In the genomic region with DNA sequence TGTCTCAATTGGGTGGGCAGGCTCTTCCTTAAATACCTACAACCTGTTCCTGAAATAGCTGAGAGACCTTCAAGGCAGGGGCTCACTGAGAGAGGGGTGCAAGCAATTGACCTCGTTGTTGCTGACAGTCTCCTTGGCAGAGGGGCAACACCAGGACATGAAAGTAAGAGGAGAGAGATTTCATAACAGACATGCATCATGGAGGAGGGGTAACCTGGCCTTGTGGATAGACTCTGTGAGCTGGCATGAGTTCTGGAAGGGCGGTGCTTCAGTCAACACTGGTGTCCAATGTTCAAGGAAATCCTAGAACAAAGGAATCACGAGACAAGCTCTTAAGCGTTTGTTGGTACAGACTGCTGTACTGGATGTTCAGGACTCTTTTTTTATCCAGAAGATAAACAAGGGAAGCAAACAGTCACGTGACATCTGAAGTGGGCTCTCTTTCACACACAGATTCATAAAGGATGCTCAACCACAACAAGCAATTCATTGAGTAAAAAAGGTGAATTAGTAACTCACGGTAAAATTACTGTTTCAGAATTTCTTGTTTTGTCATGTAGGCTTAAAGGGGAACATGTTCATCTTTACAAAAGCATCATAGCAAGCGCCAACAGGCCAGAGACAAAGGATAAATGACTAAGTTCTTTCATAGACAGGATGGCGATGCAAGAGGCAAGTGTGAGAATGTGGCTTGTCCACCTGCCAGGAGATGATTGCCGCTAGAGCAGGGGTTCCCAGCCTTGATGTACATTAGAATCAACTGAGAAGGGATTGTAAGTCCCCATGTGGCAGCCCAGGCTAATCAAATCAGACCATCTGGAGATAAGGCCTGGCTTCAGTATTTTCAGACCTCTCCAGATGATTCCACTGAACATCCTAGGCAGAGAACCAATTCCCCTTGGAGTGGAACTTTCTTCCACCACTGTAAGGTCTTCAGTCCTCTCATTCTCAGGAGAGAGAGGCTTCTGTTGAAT, we compare ENCODE assay signal across 1 cellular context.
TF ChIP-seq lines count a peak whose summit lies in the region.

No MANE protein-coding gene starts in this region.

TF ChIP-seq in HepG2, 621 proteins besides CTCF, POLR2A, EP300 and RAD21 (continued from another document and continues in another):
- TF ChIP-seq HIVEP1 (CRISPR knock-in tag; IDR thresholded peaks at IDR 0.05) (peak; percentile 55; the same call in 1 of the 2 replicates), ZNF343 (CRISPR knock-in tag; IDR thresholded peaks at IDR 0.05) (peak; percentile 86; the same call in 1 of the 2 replicates), ZMAT3 (CRISPR knock-in tag; conservative IDR thresholded peaks at IDR 0.05) (no peak), GATAD1 (CRISPR knock-in tag; IDR thresholded peaks at IDR 0.05) (peak; percentile 57; the same call in 1 of the 2 replicates), RFX3 (CRISPR knock-in tag; IDR thresholded peaks at IDR 0.05) (no peak), SATB2 (CRISPR knock-in tag; IDR thresholded peaks at IDR 0.05) (0 out of 2 replicates have a peak, but pooled peaks have one; percentile 22), ELF1 (CRISPR knock-in tag; IDR thresholded peaks at IDR 0.05) (peak; percentile 36), ZNF234 (CRISPR knock-in tag; conservative IDR thresholded peaks at IDR 0.05) (no peak), ZFP37 (CRISPR knock-in tag; IDR thresholded peaks at IDR 0.05; ENCODE audit: borderline replicate concordance) (no peak), ONECUT2 (CRISPR knock-in tag; IDR thresholded peaks at IDR 0.05) (no peak), MAFK (conservative IDR thresholded peaks at IDR 0.05 in 1 of 2, IDR thresholded peaks at IDR 0.05 in 1 of 2; ENCODE audit: low read length in 2 of 2) (no peak), NFIB (CRISPR knock-in tag; IDR thresholded peaks at IDR 0.05; ENCODE audit: borderline replicate concordance) (no peak), SRF (IDR thresholded peaks at IDR 0.05; ENCODE audit: low read depth, low read length) (no peak), SNAI1 (CRISPR knock-in tag; IDR thresholded peaks at IDR 0.05; ENCODE audit: borderline replicate concordance) (peak; percentile 59; the same call in 1 of the 2 replicates), ADNP (CRISPR knock-in tag; IDR thresholded peaks at IDR 0.05) (no peak), ZNF337 (CRISPR knock-in tag; IDR thresholded peaks at IDR 0.05; ENCODE audit: borderline replicate concordance, low read depth) (no peak), ZBTB38 (CRISPR knock-in tag; IDR thresholded peaks at IDR 0.05) (no peak), ZNF644 (CRISPR knock-in tag; IDR thresholded peaks at IDR 0.05; ENCODE audit: low read depth) (peak; percentile 80), TBL1XR1 (IDR thresholded peaks at IDR 0.05; ENCODE audit: borderline replicate concordance, low read length, partially characterized antibody) (peak; percentile 92), NFATC3 (CRISPR knock-in tag; IDR thresholded peaks at IDR 0.05) (no peak), ZNF251 (CRISPR knock-in tag; IDR thresholded peaks at IDR 0.05) (no peak), ZNF878 (CRISPR knock-in tag; IDR thresholded peaks at IDR 0.05) (no peak), ZNF33A (CRISPR knock-in tag; IDR thresholded peaks at IDR 0.05; ENCODE audit: borderline replicate concordance) (no peak), ZFP90 (CRISPR knock-in tag; IDR thresholded peaks at IDR 0.05; ENCODE audit: borderline replicate concordance) (no peak), PAF1 (CRISPR knock-in tag; IDR thresholded peaks at IDR 0.05) (no peak), NFYB (CRISPR knock-in tag; IDR thresholded peaks at IDR 0.05) (no peak), ZNF749 (CRISPR knock-in tag; IDR thresholded peaks at IDR 0.05; ENCODE audit: borderline replicate concordance) (peak; percentile 85; the same call in 1 of the 2 replicates), ZNF430 (CRISPR knock-in tag; IDR thresholded peaks at IDR 0.05) (0 out of 2 replicates have a peak, but pooled peaks have one; percentile 62), MAZ (IDR thresholded peaks at IDR 0.05; ENCODE audit: borderline replicate concordance, low read depth, low read length) (0 out of 2 replicates have a peak, but pooled peaks have one; percentile 22), MAZ (CRISPR knock-in tag; IDR thresholded peaks at IDR 0.05; ENCODE audit: low read depth) (no peak), ZBTB1 (CRISPR knock-in tag; IDR thresholded peaks at IDR 0.05; ENCODE audit: borderline replicate concordance) (no peak), ZNF713 (CRISPR knock-in tag; IDR thresholded peaks at IDR 0.05) (no peak), SNAPC2 (CRISPR knock-in tag; IDR thresholded peaks at IDR 0.05) (peak; percentile 74; the same call in 1 of the 2 replicates)
- TF ChIP-seq, protein P1, sequence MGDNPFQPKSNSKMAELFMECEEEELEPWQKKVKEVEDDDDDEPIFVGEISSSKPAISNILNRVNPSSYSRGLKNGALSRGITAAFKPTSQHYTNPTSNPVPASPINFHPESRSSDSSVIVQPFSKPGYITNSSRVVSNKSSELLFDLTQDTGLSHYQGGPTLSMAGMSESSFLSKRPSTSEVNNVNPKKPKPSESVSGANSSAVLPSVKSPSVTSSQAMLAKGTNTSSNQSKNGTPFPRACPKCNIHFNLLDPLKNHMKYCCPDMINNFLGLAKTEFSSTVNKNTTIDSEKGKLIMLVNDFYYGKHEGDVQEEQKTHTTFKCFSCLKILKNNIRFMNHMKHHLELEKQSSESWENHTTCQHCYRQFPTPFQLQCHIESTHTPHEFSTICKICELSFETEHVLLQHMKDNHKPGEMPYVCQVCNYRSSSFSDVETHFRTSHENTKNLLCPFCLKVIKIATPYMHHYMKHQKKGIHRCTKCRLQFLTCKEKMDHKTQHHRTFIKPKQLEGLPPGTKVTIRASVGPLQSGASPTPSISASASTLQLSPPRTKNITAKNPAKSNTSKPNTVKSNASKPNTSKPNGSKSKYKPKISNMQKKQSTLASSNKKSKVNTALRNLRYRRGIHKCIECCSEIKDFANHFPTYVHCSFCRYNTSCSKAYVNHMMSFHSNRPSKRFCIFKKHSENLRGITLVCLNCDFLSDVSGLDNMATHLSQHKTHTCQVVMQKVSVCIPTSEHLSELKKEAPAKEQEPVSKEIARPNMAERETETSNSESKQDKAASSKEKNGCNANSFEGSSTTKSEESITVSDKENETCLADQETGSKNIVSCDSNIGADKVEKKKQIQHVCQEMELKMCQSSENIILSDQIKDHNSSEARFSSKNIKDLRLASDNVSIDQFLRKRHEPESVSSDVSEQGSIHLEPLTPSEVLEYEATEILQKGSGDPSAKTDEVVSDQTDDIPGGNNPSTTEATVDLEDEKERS (CRISPR knock-in tag; IDR thresholded peaks at IDR 0.05) = peak; percentile 40; the same call in 1 of the 2 replicates
- TF ChIP-seq, protein P2, sequence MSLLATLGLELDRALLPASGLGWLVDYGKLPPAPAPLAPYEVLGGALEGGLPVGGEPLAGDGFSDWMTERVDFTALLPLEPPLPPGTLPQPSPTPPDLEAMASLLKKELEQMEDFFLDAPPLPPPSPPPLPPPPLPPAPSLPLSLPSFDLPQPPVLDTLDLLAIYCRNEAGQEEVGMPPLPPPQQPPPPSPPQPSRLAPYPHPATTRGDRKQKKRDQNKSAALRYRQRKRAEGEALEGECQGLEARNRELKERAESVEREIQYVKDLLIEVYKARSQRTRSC (CRISPR knock-in tag; IDR thresholded peaks at IDR 0.05; ENCODE audit: low read depth) = no peak
- TF ChIP-seq, protein P3, sequence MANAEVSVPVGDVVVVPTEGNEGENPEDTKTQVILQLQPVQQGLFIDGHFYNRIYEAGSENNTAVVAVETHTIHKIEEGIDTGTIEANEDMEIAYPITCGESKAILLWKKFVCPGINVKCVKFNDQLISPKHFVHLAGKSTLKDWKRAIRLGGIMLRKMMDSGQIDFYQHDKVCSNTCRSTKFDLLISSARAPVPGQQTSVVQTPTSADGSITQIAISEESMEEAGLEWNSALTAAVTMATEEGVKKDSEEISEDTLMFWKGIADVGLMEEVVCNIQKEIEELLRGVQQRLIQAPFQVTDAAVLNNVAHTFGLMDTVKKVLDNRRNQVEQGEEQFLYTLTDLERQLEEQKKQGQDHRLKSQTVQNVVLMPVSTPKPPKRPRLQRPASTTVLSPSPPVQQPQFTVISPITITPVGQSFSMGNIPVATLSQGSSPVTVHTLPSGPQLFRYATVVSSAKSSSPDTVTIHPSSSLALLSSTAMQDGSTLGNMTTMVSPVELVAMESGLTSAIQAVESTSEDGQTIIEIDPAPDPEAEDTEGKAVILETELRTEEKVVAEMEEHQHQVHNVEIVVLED (CRISPR knock-in tag; IDR thresholded peaks at IDR 0.05; ENCODE audit: borderline replicate concordance) = peak; percentile 44; the same call in 1 of the 2 replicates
- TF ChIP-seq, protein P4, sequence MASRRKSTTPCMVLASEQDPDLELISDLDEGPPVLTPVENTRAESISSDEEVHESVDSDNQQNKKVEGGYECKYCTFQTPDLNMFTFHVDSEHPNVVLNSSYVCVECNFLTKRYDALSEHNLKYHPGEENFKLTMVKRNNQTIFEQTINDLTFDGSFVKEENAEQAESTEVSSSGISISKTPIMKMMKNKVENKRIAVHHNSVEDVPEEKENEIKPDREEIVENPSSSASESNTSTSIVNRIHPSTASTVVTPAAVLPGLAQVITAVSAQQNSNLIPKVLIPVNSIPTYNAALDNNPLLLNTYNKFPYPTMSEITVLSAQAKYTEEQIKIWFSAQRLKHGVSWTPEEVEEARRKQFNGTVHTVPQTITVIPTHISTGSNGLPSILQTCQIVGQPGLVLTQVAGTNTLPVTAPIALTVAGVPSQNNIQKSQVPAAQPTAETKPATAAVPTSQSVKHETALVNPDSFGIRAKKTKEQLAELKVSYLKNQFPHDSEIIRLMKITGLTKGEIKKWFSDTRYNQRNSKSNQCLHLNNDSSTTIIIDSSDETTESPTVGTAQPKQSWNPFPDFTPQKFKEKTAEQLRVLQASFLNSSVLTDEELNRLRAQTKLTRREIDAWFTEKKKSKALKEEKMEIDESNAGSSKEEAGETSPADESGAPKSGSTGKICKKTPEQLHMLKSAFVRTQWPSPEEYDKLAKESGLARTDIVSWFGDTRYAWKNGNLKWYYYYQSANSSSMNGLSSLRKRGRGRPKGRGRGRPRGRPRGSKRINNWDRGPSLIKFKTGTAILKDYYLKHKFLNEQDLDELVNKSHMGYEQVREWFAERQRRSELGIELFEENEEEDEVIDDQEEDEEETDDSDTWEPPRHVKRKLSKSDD (CRISPR knock-in tag; IDR thresholded peaks at IDR 0.05; ENCODE audit: low read depth) = peak; percentile 90
- TF ChIP-seq, protein P5, sequence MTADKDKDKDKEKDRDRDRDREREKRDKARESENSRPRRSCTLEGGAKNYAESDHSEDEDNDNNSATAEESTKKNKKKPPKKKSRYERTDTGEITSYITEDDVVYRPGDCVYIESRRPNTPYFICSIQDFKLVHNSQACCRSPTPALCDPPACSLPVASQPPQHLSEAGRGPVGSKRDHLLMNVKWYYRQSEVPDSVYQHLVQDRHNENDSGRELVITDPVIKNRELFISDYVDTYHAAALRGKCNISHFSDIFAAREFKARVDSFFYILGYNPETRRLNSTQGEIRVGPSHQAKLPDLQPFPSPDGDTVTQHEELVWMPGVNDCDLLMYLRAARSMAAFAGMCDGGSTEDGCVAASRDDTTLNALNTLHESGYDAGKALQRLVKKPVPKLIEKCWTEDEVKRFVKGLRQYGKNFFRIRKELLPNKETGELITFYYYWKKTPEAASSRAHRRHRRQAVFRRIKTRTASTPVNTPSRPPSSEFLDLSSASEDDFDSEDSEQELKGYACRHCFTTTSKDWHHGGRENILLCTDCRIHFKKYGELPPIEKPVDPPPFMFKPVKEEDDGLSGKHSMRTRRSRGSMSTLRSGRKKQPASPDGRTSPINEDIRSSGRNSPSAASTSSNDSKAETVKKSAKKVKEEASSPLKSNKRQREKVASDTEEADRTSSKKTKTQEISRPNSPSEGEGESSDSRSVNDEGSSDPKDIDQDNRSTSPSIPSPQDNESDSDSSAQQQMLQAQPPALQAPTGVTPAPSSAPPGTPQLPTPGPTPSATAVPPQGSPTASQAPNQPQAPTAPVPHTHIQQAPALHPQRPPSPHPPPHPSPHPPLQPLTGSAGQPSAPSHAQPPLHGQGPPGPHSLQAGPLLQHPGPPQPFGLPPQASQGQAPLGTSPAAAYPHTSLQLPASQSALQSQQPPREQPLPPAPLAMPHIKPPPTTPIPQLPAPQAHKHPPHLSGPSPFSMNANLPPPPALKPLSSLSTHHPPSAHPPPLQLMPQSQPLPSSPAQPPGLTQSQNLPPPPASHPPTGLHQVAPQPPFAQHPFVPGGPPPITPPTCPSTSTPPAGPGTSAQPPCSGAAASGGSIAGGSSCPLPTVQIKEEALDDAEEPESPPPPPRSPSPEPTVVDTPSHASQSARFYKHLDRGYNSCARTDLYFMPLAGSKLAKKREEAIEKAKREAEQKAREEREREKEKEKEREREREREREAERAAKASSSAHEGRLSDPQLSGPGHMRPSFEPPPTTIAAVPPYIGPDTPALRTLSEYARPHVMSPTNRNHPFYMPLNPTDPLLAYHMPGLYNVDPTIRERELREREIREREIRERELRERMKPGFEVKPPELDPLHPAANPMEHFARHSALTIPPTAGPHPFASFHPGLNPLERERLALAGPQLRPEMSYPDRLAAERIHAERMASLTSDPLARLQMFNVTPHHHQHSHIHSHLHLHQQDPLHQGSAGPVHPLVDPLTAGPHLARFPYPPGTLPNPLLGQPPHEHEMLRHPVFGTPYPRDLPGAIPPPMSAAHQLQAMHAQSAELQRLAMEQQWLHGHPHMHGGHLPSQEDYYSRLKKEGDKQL (CRISPR knock-in tag; IDR thresholded peaks at IDR 0.05; ENCODE audit: low read depth) = peak; percentile 87
- TF ChIP-seq, protein P6, sequence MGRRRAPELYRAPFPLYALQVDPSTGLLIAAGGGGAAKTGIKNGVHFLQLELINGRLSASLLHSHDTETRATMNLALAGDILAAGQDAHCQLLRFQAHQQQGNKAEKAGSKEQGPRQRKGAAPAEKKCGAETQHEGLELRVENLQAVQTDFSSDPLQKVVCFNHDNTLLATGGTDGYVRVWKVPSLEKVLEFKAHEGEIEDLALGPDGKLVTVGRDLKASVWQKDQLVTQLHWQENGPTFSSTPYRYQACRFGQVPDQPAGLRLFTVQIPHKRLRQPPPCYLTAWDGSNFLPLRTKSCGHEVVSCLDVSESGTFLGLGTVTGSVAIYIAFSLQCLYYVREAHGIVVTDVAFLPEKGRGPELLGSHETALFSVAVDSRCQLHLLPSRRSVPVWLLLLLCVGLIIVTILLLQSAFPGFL (CRISPR knock-in tag; IDR thresholded peaks at IDR 0.05) = no peak
- TF ChIP-seq, protein P7, sequence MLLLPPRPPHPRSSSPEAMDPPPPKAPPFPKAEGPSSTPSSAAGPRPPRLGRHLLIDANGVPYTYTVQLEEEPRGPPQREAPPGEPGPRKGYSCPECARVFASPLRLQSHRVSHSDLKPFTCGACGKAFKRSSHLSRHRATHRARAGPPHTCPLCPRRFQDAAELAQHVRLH (CRISPR knock-in tag; IDR thresholded peaks at IDR 0.05; ENCODE audit: borderline replicate concordance, low read depth) = no peak; the same call in 1 of the 2 replicates
- TF ChIP-seq, protein P8, sequence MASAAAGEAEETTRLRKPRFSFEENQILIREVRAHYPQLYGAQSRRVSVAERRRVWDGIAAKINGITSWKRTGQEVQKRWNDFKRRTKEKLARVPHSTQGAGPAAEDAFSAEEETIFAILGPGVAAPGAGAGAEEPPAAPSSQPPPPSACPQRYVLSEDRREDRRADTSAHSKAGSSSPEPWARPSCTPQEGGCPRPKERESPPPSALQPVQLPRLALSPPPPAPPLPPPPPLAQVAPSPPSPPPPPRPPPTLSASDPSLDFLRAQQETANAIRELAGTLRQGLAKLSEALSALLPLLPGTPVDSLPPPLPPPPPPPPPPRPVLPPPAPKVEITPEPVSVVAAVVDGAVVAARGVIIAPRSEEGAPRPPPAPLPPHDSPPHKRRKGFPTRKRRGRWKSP (CRISPR knock-in tag; IDR thresholded peaks at IDR 0.05) = peak; percentile 74; the same call in 1 of the 2 replicates
- TF ChIP-seq, protein P9, sequence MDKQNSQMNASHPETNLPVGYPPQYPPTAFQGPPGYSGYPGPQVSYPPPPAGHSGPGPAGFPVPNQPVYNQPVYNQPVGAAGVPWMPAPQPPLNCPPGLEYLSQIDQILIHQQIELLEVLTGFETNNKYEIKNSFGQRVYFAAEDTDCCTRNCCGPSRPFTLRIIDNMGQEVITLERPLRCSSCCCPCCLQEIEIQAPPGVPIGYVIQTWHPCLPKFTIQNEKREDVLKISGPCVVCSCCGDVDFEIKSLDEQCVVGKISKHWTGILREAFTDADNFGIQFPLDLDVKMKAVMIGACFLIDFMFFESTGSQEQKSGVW (CRISPR knock-in tag; IDR thresholded peaks at IDR 0.05; ENCODE audit: borderline replicate concordance) = no peak
